In genomic region chr2:121868652-121869051, GRCh38 we compare ENCODE assay signal across 23 cellular contexts.
DNase-seq lines count a peak whose midpoint lies in the region; ATAC-seq, FAIRE-seq and TF ChIP-seq lines count a peak whose summit lies in the region.
"Had no signal": no experiment of that assay in that cellular context is flagged by ENCODE, and none has a peak within 500 bp of the region (broad histone marks: within the 10 kb centered on the region; RNA-seq: fewer than 3 reads in every experiment).

No MANE protein-coding gene starts in this region.

- no peak overlapping the region for H3K4me3 Mint-ChIP-seq in T-helper 17 cell
- H3K4me3 Mint-ChIP-seq: CD4-positive, alpha-beta T cell; H9; T-cell had no signal

- H3K36me3 ChIP-seq in HepG2 (replicated peaks in 1 of 2; ENCODE audit: control insufficient read depth in 1 of 2, insufficient read depth in 2 of 2, low read length in 2 of 2) (no peaks in the 10 kb centered on the region), right lobe of liver (no peaks in the 10 kb centered on the region)
- H3K36me3 ChIP-seq: BLaER1 had no signal

- CTCF ChIA-PET in HepG2 (lab: Yijun Ruan, JAX; ENCODE audit: low intra/inter-chr PET ratio, low total read pairs): no interaction called here

- no peak for TF ChIP-seq POLR2A in HepG2 (IDR thresholded peaks at IDR 0.05; ENCODE audit: insufficient read depth in 1 of 2, low read depth in 2 of 2, low read length in 2 of 2)
- no peak for TF ChIP-seq POLR2A in right lobe of liver (IDR thresholded peaks at IDR 0.05)

- TF ChIP-seq CTCF in HepG2 (CRISPR knock-in tag; IDR thresholded peaks at IDR 0.05) (no peak), right lobe of liver (IDR thresholded peaks at IDR 0.05) (no peak)

- H3K27me3 Mint-ChIP-seq in T-helper 17 cell: peaks cover 25% of the 10 kb centered on the region

- WGBS in HepG2 (ENCODE audit: low lambda C conversion rate): 0% methylated on average over 1 of the region's 1 CpG
- 44% methylated on average over 1 of the region's 1 CpG for WGBS in right lobe of liver (ENCODE audit: insufficient coverage, low coverage, low lambda C conversion rate, missing lambda C conversion rate)

- H2AFZ ChIP-seq in HepG2 (ENCODE audit: low read length): no peak overlapping the region
- H2AFZ ChIP-seq: GM23248 had no signal

- no peaks in the 10 kb centered on the region for H3K4me1 Mint-ChIP-seq in T-helper 17 cell
- H3K4me1 Mint-ChIP-seq: T-cell had no signal

- DNase-seq in HepG2 (ENCODE audit: low spot score) (peak; percentile 23), right lobe of liver (no peak), NCI-H2227 treated with DMSO at 0.1 percent for 48 hours (lab: John Stamatoyannopoulos, UW) (peak; percentile 30), SK-MEL-5 (ENCODE audit: low read depth, low spot score) (peak; percentile 92), T-helper 17 cell (no peak)
- DNase-seq in stimulated activated CD4-positive, alpha-beta T cell treated with anti-CD3 and anti-CD28 coated beads, Interleukin-12 subunit alpha, Interleukin-12 subunit beta, amount 100 ng/mL, for 4 hours: no peak
- DNase-seq: Caco-2; CD4-positive, alpha-beta T cell; DMS153; GM23248; H9; IMR-90; NCI-H1105 treated with DMSO at 0.1 percent for 48 hours; NCI-H187 treated with DMSO at 0.1 percent for 48 hours; PC-3; SHP77 treated with DMSO at 0.1 percent for 48 hours; T-cell had no signal

- BruUV-seq in HepG2 (replicated peaks; lab: Mats Ljungman, UMichigan): no TSS peak

- H3K9me3 ChIP-seq in HepG2 (ENCODE audit: low read length) (no peaks in the 10 kb centered on the region), right lobe of liver (no peaks in the 10 kb centered on the region), T-helper 17 cell (ENCODE audit: control insufficient read depth, low read length, poor library complexity, severe bottlenecking) (no peaks in the 10 kb centered on the region)
- H3K9me3 ChIP-seq: BLaER1, Caco-2 had no signal

- no peaks in the 10 kb centered on the region for H3K36me3 Mint-ChIP-seq in T-helper 17 cell (ENCODE audit: low read depth)
- H3K36me3 Mint-ChIP-seq: T-cell had no signal

- no peak overlapping the region for H3K27ac Mint-ChIP-seq in T-helper 17 cell
- H3K27ac Mint-ChIP-seq: CD4-positive, alpha-beta T cell; T-cell had no signal

- ATAC-seq in HepG2 (no peak; the same call in 2 of the 3 replicates), right lobe of liver (no peak), HG03457 (IDR thresholded peaks at IDR 0.05; ENCODE audit: unreplicated experiment) (no peak), T-helper 17 cell (no peak)
- ATAC-seq: PC-3, SK-N-SH treated with all-trans-retinoic acid at 6 μM for 48 hours, T-cell had no signal

- no peak overlapping the region for H3K4me3 ChIP-seq in HepG2 (replicated peaks in 1 of 3; ENCODE audit: insufficient read depth in 1 of 3, low read depth in 2 of 3, low read length in 3 of 3)
- no peak overlapping the region for H3K4me3 ChIP-seq in right lobe of liver
- H3K4me3 ChIP-seq: BLaER1, GM23248 had no signal

- in situ Hi-C loops in HepG2 (cut with HindIII; ENCODE audit: extremely low pct_ligation_motif_present, low pct_unique_long_range_greater_than_20kb) (no loop called here), SK-MEL-5 (cut with HindIII; ENCODE audit: low pct_unique_long_range_greater_than_20kb, low sequenced_read_pairs) (no loop called here)

- FAIRE-seq in HepG2 (lab: Jason Lieb, UNC): no peak
- FAIRE-seq: GM12891 had no signal

- H3K27me3 ChIP-seq in HepG2 (ENCODE audit: control insufficient read depth in 1 of 2, insufficient read depth in 2 of 2, low read length in 2 of 2) (peaks cover 0 to 7% of the 10 kb centered on the region in 2 experiments; a peak in 4 of 5 replicates), right lobe of liver (no peaks in the 10 kb centered on the region)
- H3K27me3 ChIP-seq: BLaER1 had no signal

- H3K27ac ChIP-seq in HepG2 (ENCODE audit: extremely low read length, insufficient read depth, low read length) (no peak overlapping the region), right lobe of liver (no peak overlapping the region)
- H3K27ac ChIP-seq: BLaER1, GM23248, KMS-11, RWPE1 had no signal

- intact Hi-C loops in HepG2 (cut with micrococcal nuclease; ENCODE audit: unreplicated experiment): no loop called here
- intact Hi-C loops in right lobe of liver (cut with DNase I): no loop called here

- no peaks in the 10 kb centered on the region for H4K20me1 ChIP-seq in HepG2 (ENCODE audit: insufficient read depth, low read length)
- H4K20me1 ChIP-seq: BLaER1 had no signal

- H3K79me2 ChIP-seq in HepG2 (ENCODE audit: insufficient read depth, low read length): no peaks in the 10 kb centered on the region

- H3K4me1 ChIP-seq in HepG2 (ENCODE audit: insufficient read depth, low read length) (peaks cover 5% of the 10 kb centered on the region; the same call in 1 of the 2 replicates), right lobe of liver (no peaks in the 10 kb centered on the region)
- H3K4me1 ChIP-seq: BLaER1, Caco-2 had no signal

- no peak overlapping the region for H3K4me2 ChIP-seq in HepG2 (ENCODE audit: low read depth, low read length)
- H3K4me2 ChIP-seq: BLaER1, KMS-11 had no signal

- POLR2A ChIA-PET in HepG2 (lab: Yijun Ruan, JAX): no interaction called here

- TF ChIP-seq EP300 in HepG2 (IDR thresholded peaks at IDR 0.05; ENCODE audit: low read depth in 2 of 2, low read length in 2 of 2): no peak
- TF ChIP-seq EP300 in HepG2 (CRISPR knock-in tag; IDR thresholded peaks at IDR 0.05; ENCODE audit: borderline replicate concordance): no peak

- no peak overlapping the region for H3K9ac ChIP-seq in HepG2 (ENCODE audit: insufficient read depth, low read depth, low read length)
- H3K9ac ChIP-seq: BLaER1, GM23248, KMS-11 had no signal

- no peak for TF ChIP-seq RAD21 in HepG2 (CRISPR knock-in tag; IDR thresholded peaks at IDR 0.05)

TF ChIP-seq in HepG2, 621 proteins besides CTCF, POLR2A, EP300 and RAD21 (continues in another document):
- TF ChIP-seq ZNF3 (CRISPR knock-in tag; IDR thresholded peaks at IDR 0.05): no peak
- no peak for TF ChIP-seq SOX13 (IDR thresholded peaks at IDR 0.05)
- TF ChIP-seq SOX13 (CRISPR knock-in tag; conservative IDR thresholded peaks at IDR 0.05 in 1 of 2, IDR thresholded peaks at IDR 0.05 in 1 of 2): 0 out of 4 replicates have a peak, but pooled peaks of 1 of the 2 experiments have one; percentile 23
- no peak for TF ChIP-seq NFYB (CRISPR knock-in tag; IDR thresholded peaks at IDR 0.05)
- TF ChIP-seq ZNF75D (CRISPR knock-in tag; IDR thresholded peaks at IDR 0.05; ENCODE audit: borderline replicate concordance): no peak
- TF ChIP-seq CENPBD1 (CRISPR knock-in tag; IDR thresholded peaks at IDR 0.05; ENCODE audit: borderline replicate concordance, low read depth): no peak
- TF ChIP-seq ZBTB46 (CRISPR knock-in tag; IDR thresholded peaks at IDR 0.05; ENCODE audit: borderline replicate concordance): no peak
- no peak for TF ChIP-seq HOMEZ (CRISPR knock-in tag; IDR thresholded peaks at IDR 0.05; ENCODE audit: low read depth)
- no peak for TF ChIP-seq ZNF12 (CRISPR knock-in tag; IDR thresholded peaks at IDR 0.05)
- peak; percentile 45; the same call in 1 of the 2 replicates for TF ChIP-seq NR2F6 (IDR thresholded peaks at IDR 0.05)
- no peak for TF ChIP-seq NR2F6 (CRISPR knock-in tag; IDR thresholded peaks at IDR 0.05)
- TF ChIP-seq ZNF589 (CRISPR knock-in tag; conservative IDR thresholded peaks at IDR 0.05): no peak

Comparison
In these comparisons a context has a peak if more than half of its experiments do, and no peak if none do; other contexts are left out.
1. DNase-seq: peak in HepG2 (single experiment), NCI-H2227 treated with DMSO at 0.1 percent for 48 hours (single experiment) and SK-MEL-5 (single experiment); none in right lobe of liver (0 of 3), stimulated activated CD4-positive, alpha-beta T cell treated with anti-CD3 and anti-CD28 coated beads, Interleukin-12 subunit alpha, Interleukin-12 subunit beta, amount 100 ng/mL, for 4 hours (single experiment) and T-helper 17 cell (0 of 3).